In genomic region chr12:113041560-113041959, GRCh38 we compare ENCODE assay signal across 24 cellular contexts.
"Had no signal": no experiment of that assay in that cellular context is flagged by ENCODE, and none has a peak within 500 bp of the region (broad histone marks: within the 10 kb centered on the region; RNA-seq: fewer than 3 reads in every experiment).

No MANE protein-coding gene starts in this region.

- ATAC-seq: stimulated activated naive B cell treated with anti-CD40 and anti-IgM and Interleukin-4, amounts not matched to agents 10 μg/mL and 1 μg/mL and 100 μg/mL, for 72 hours; stimulated activated naive CD8-positive, alpha-beta T cell treated with anti-CD3 and anti-CD28 coated beads, Interleukin-15, amount 100 ng/mL, for 72 hours had no signal

- H3K4me3 Mint-ChIP-seq: memory B cell; mesothelial cell of epicardium; nephron; stimulated activated naive B cell treated with anti-CD40 and anti-IgM and Interleukin-4, amounts not matched to agents 10 μg/mL and 1 μg/mL and 100 μg/mL, for 72 hours; stimulated activated naive CD8-positive, alpha-beta T cell treated with anti-CD3 and anti-CD28 coated beads, Interleukin-15, amount 100 ng/mL, for 72 hours had no signal

- DNase-seq: cortex of kidney; effector memory CD4-positive, alpha-beta T cell; foreskin fibroblast; glutamatergic neuron; islet precursor cell; occipital lobe; retina; spleen; stimulated activated CD4-positive, alpha-beta T cell treated with anti-CD3 and anti-CD28 coated beads, Interleukin-15, amount 100 ng/mL, for 24 hours; stimulated activated CD4-positive, alpha-beta T cell treated with anti-CD3 and anti-CD28 coated beads, Interleukin-1b, Interleukin-23, amount 100 ng/mL, for 48 hours; stimulated activated CD4-positive, alpha-beta T cell treated with anti-CD3 and anti-CD28 coated beads, Interleukin-4, amount 100 ng/mL, for 24 hours; stimulated activated naive B cell treated with anti-CD40 and anti-IgM and Interleukin-4, amounts not matched to agents 10 μg/mL and 1 μg/mL and 100 μg/mL, for 72 hours; stimulated activated naive CD8-positive, alpha-beta T cell treated with anti-CD3 and anti-CD28 coated beads, Interleukin-15, amount 100 ng/mL, for 72 hours had no signal

- H3K27me3 ChIP-seq: pancreas, spleen had no signal

- H3K9me3 Mint-ChIP-seq: memory B cell; nephron; stimulated activated naive B cell treated with anti-CD40 and anti-IgM and Interleukin-4, amounts not matched to agents 10 μg/mL and 1 μg/mL and 100 μg/mL, for 72 hours; stimulated activated naive CD8-positive, alpha-beta T cell treated with anti-CD3 and anti-CD28 coated beads, Interleukin-15, amount 100 ng/mL, for 72 hours had no signal

- H3K4me1 ChIP-seq: gastroesophageal sphincter, lower lobe of right lung, pancreas, prostate gland, transverse colon had no signal

- H3K27ac Mint-ChIP-seq: memory B cell; mesothelial cell of epicardium; nephron; stimulated activated naive B cell treated with anti-CD40 and anti-IgM and Interleukin-4, amounts not matched to agents 10 μg/mL and 1 μg/mL and 100 μg/mL, for 72 hours; stimulated activated naive CD8-positive, alpha-beta T cell treated with anti-CD3 and anti-CD28 coated beads, Interleukin-15, amount 100 ng/mL, for 72 hours had no signal

- H3K36me3 Mint-ChIP-seq: mesothelial cell of epicardium had no signal

- H3K9me3 ChIP-seq: esophagus squamous epithelium, gastroesophageal sphincter, left lung, lower lobe of right lung, pancreas, prostate gland, spleen, thoracic aorta, transverse colon had no signal

- H3K4me3 ChIP-seq: esophagus squamous epithelium, gastroesophageal sphincter, left lung, lower lobe of right lung, pancreas, prostate gland, spleen, thoracic aorta, transverse colon had no signal

- H3K4me1 Mint-ChIP-seq: memory B cell; mesothelial cell of epicardium; nephron; stimulated activated naive CD8-positive, alpha-beta T cell treated with anti-CD3 and anti-CD28 coated beads, Interleukin-15, amount 100 ng/mL, for 72 hours had no signal

- H3K36me3 ChIP-seq: esophagus squamous epithelium, gastroesophageal sphincter, left lung, lower lobe of right lung, pancreas, prostate gland, spleen, thoracic aorta, transverse colon had no signal

- H3K27ac ChIP-seq: lower lobe of right lung, pancreas, prostate gland, thoracic aorta, transverse colon had no signal
